ENCODE assay signal across 17 cellular contexts in the genomic region with DNA sequence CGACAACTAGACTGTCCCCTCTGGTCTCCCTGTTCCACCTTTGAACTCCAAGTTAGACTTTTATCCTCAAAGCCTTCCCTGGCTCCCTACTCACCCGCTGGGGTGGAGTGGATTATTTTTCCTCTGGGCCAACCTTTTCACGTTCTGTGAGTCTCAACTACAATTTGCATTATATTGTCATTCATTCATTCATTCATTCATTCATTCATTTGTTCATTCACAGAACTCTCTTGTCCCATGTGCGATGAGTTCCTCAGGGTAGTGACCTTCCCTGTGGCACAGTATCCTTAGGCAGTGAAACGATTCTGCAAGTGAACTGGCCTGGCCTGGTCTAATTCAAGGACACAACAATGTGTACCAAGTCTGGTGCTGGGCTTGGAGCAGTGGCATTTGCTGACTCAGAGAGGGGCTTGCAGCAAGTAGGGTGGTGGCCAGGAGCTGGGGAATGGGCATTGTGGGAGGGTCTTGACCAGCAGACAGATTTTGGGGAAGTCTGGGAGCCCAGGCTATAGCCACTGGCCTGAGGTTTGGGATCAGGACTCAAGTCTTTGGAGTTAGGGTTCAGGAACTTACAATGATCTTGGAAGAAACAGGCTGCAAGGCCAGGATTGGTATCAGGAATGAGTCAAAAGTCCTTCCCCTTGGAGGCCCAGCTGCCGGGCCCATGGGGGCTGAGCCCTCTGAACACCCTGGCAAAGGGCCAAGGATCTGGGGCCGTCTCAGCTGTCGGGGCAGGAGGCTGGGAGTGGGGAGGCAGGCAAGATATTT. TPM values are rescaled to one million over a fixed set of nuclear protein-coding genes. Genes with fewer than 3 reads are reported as not detected.
DNase-seq lines count a peak whose midpoint lies in the region; TF ChIP-seq lines count a peak whose summit lies in the region.
"Had no signal": no experiment of that assay in that cellular context is flagged by ENCODE, and none has a peak within 500 bp of the region (broad histone marks: within the 10 kb centered on the region; RNA-seq: fewer than 3 reads in every experiment).

No MANE protein-coding gene starts in this region.

- H3K27me3 ChIP-seq in ovary (no peaks in the 10 kb centered on the region), H7 (ENCODE audit: control insufficient read depth, insufficient read depth, low read length) (no peaks in the 10 kb centered on the region)

- intact Hi-C loops in ovary (cut with DNase I), result no loop called here

- no peak overlapping the region for H3K4me3 ChIP-seq in fibroblast of pulmonary artery (replicated peaks; ENCODE audit: low read depth, low read length)
- no peak overlapping the region for H3K4me3 ChIP-seq in ovary
- no peak overlapping the region for H3K4me3 ChIP-seq in H7 (ENCODE audit: insufficient read depth, low read depth, low read length)
- H3K4me3 ChIP-seq: dorsolateral prefrontal cortex had no signal

- no peaks in the 10 kb centered on the region for H3K36me3 ChIP-seq in ovary
- no peaks in the 10 kb centered on the region for H3K36me3 ChIP-seq in H7 (replicated peaks; ENCODE audit: control insufficient read depth, insufficient read depth, low read length)

- no peak for TF ChIP-seq POLR2A in ovary (IDR thresholded peaks at IDR 0.05)

- DNase-seq in EH (ENCODE audit: low read depth), result peak; percentile 82
- DNase-seq in OCI-M1 (lab: John Stamatoyannopoulos, UW), result peak; percentile 24
- DNase-seq in fibroblast of pulmonary artery (ENCODE audit: low read depth), result peak; percentile 64
- peak in 4 of 5 donors; percentile 48 to 76 (median 75) for DNase-seq in ovary
- DNase-seq in H7, result no peak
- no peak for DNase-seq in NCI-H2081 treated with DMSO at 0.1 percent for 48 hours (lab: John Stamatoyannopoulos, UW)
- DNase-seq in NCI-H1092 treated with DMSO at 0.1 percent for 48 hours (lab: John Stamatoyannopoulos, UW), result no peak
- DNase-seq in mucosa of gallbladder (ENCODE audit: low spot score), result no peak
- DNase-seq: activated naive CD8-positive, alpha-beta T cell treated with anti-CD3 and anti-CD28 coated beads, Interleukin-2, amount 10 ng/mL, durations not matched to agents 7 days and 5 days; CD4-positive, CD25-positive, alpha-beta regulatory T cell; dorsolateral prefrontal cortex; glutamatergic neuron; KBM-7; NCI-H2029 treated with DMSO at 0.1 percent for 48 hours; posterior cingulate gyrus; stimulated activated CD4-positive, alpha-beta T cell treated with anti-CD3 and anti-CD28 coated beads, Interleukin-2, amount 100 ng/mL, for 24 hours had no signal

- no peak overlapping the region for H3K27ac ChIP-seq in ovary
- H3K27ac ChIP-seq: dorsolateral prefrontal cortex had no signal

- WGBS in ovary, 3 donors, result 44 to 49% (median 45%) methylated on average over 8 of the region's 8 CpGs

- TF ChIP-seq CTCF in fibroblast of pulmonary artery (IDR thresholded peaks at IDR 0.05; ENCODE audit: low read length, missing control alignments), result no peak
- no peak for TF ChIP-seq CTCF in ovary (IDR thresholded peaks at IDR 0.05)

- no peaks in the 10 kb centered on the region for H3K9me3 ChIP-seq in ovary

- no peak for TF ChIP-seq EP300 in ovary (IDR thresholded peaks at IDR 0.05)

- peaks cover 16% of the 10 kb centered on the region for H3K4me1 ChIP-seq in ovary (ENCODE audit: insufficient read depth)

RNA-seq across cellular contexts. Expression of a gene that starts 37.2 kb away (rescaled TPM):
- total RNA-seq in ovary (100 to 1,000 TPM in 1 of 7 donors, 10 to 100 TPM in 6; 12.8 to 195 (median 49.5) TPM), mucosa of gallbladder (46.2 TPM)
- polyA plus RNA-seq in ovary, result 10 to 100 TPM; 28.9 to 48.6 TPM
- not detected in 2 replicates for total RNA-seq in H7 (2014; rRNA removed; shearing (Covaris generic))
- total RNA-seq: CD4-positive, CD25-positive, alpha-beta regulatory T cell; lung microvascular endothelial cell had no signal

Comparison
In these comparisons a context has a peak if more than half of its experiments do, and no peak if none do; other contexts are left out.
1. DNase-seq: peak in EH (single experiment), OCI-M1 (single experiment), fibroblast of pulmonary artery (single experiment) and ovary (4 of 5); none in H7 (single experiment), NCI-H2081 treated with DMSO at 0.1 percent for 48 hours (single experiment), NCI-H1092 treated with DMSO at 0.1 percent for 48 hours (single experiment) and mucosa of gallbladder (single experiment).
2. RNA of a gene that starts 37.2 kb away (total RNA-seq): 12.8 to 195 TPM in ovary and 46.2 TPM in mucosa of gallbladder (single experiment); not detected in H7; every median in the first group is over 10 times any median in the second.